In genomic region chr3:29307229-29307796, GRCh38 we compare ENCODE assay signal across 20 cellular contexts. TPM values are rescaled to one million over a fixed set of nuclear protein-coding genes. Genes with fewer than 3 reads are reported as not detected.
DNase-seq lines count a peak whose midpoint lies in the region; ATAC-seq and TF ChIP-seq lines count a peak whose summit lies in the region.
"Had no signal": no experiment of that assay in that cellular context is flagged by ENCODE, and none has a peak within 500 bp of the region (broad histone marks: within the 10 kb centered on the region; RNA-seq: fewer than 3 reads in every experiment).

No MANE protein-coding gene starts in this region.

- H3K4me3 ChIP-seq in right cardiac atrium (ENCODE audit: low read length): no peak overlapping the region
- no peak overlapping the region for H3K4me3 ChIP-seq in gastrocnemius medialis
- H3K4me3 ChIP-seq: K562, SK-N-MC had no signal

- WGBS in right cardiac atrium: 83% methylated on average over 2 of the region's 2 CpGs

- no peaks in the 10 kb centered on the region for H3K27me3 ChIP-seq in right cardiac atrium (ENCODE audit: control insufficient read depth, insufficient read depth)
- no peaks in the 10 kb centered on the region for H3K27me3 ChIP-seq in gastrocnemius medialis

- TF ChIP-seq POLR2A in gastrocnemius medialis (IDR thresholded peaks at IDR 0.05): no peak

- intact Hi-C loops in right cardiac atrium (cut with DNase I) (no loop called here), gastrocnemius medialis (cut with DNase I; ENCODE audit: low total_unique reads) (no loop called here)

- H3K9me3 ChIP-seq in right cardiac atrium (ENCODE audit: control insufficient read depth, low read length) (no peaks in the 10 kb centered on the region), gastrocnemius medialis (no peaks in the 10 kb centered on the region)

- no peak for TF ChIP-seq CTCF in gastrocnemius medialis (IDR thresholded peaks at IDR 0.05 in 4 of 5, conservative IDR thresholded peaks at IDR 0.05 in 1 of 5)

- no peak overlapping the region for H3K27ac ChIP-seq in right cardiac atrium (ENCODE audit: low read length)
- no peak overlapping the region for H3K27ac ChIP-seq in gastrocnemius medialis
- H3K27ac ChIP-seq: C4-2B, SK-N-MC had no signal

- peak; percentile 30 for DNase-seq in amniotic epithelial cell (ENCODE audit: low read depth)
- DNase-seq in right cardiac atrium: no peak
- no peak for DNase-seq in gastrocnemius medialis
- no peak for DNase-seq in NCI-H774 (lab: John Stamatoyannopoulos, UW)
- no peak for DNase-seq in SKM-1 (lab: John Stamatoyannopoulos, UW; ENCODE audit: unreplicated experiment)
- DNase-seq: ACHN, AML-193, GOT3, NCI-H1092 treated with DMSO at 0.1 percent for 48 hours, NCI-H146, NCI-H2029 treated with DMSO at 0.1 percent for 48 hours, NCI-H2171, NCI-H526, SHP77 had no signal

- peaks cover 4% of the 10 kb centered on the region for H3K4me1 ChIP-seq in right cardiac atrium (ENCODE audit: control insufficient read depth, insufficient read depth, low read length)
- peaks cover 22 to 54% of the 10 kb centered on the region in 2 donors for H3K4me1 ChIP-seq in gastrocnemius medialis

- H3K36me3 ChIP-seq in gastrocnemius medialis: no peaks in the 10 kb centered on the region

- in situ Hi-C loops in gastrocnemius medialis (cut with MboI; ENCODE audit: low sequenced_read_pairs in 4 of 4): no loop called here

- ATAC-seq in HG03432 (IDR thresholded peaks at IDR 0.05; ENCODE audit: unreplicated experiment) (peak; percentile 52), right cardiac atrium (peak; percentile 27 to 36), gastrocnemius medialis (peak; percentile 59 to 79), GM19328 (IDR thresholded peaks at IDR 0.05; ENCODE audit: unreplicated experiment) (no peak)
- ATAC-seq: HCT116, K562 had no signal

RNA-seq across cellular contexts. Expression of gene RBMS3, which starts 26.4 kb away (rescaled TPM):
- total RNA-seq in right cardiac atrium (10 to 100 TPM; 51.4 to 66.7 (median 56.8) TPM), gastrocnemius medialis (10 to 100 TPM; 16.1 to 38.8 (median 22.7) TPM)
- 8.9 TPM for polyA plus RNA-seq in right cardiac atrium
- polyA plus RNA-seq: K562 had no signal
